Comparison of ENCODE assay signal across 9 cellular contexts in genomic region chr2:201532686-201533304, GRCh38.
DNase-seq lines count a peak whose midpoint lies in the region; ATAC-seq and TF ChIP-seq lines count a peak whose summit lies in the region.
"Had no signal": no experiment of that assay in that cellular context is flagged by ENCODE, and none has a peak within 500 bp of the region (broad histone marks: within the 10 kb centered on the region; RNA-seq: fewer than 3 reads in every experiment).

No MANE protein-coding gene starts in this region.

- no peak overlapping the region for H3K27ac ChIP-seq in psoas muscle
- no peak overlapping the region for H3K27ac ChIP-seq in testis

- peak; percentile 98 for DNase-seq in ELR (ENCODE audit: low read depth)
- peak; percentile 70 for DNase-seq in choroid plexus epithelial cell (ENCODE audit: low read depth)
- no peak for DNase-seq in psoas muscle
- DNase-seq in testis = no peak
- DNase-seq in naive thymus-derived CD8-positive, alpha-beta T cell = no peak

- H3K4me3 ChIP-seq in choroid plexus epithelial cell (ENCODE audit: low read depth, low read length) (no peak overlapping the region), psoas muscle (no peak overlapping the region), testis (no peak overlapping the region)
- H3K4me3 ChIP-seq: HAP-1 had no signal

- peaks cover 9% of the 10 kb centered on the region for H3K9me3 ChIP-seq in psoas muscle
- H3K9me3 ChIP-seq in testis = no peaks in the 10 kb centered on the region
- H3K9me3 ChIP-seq: HAP-1 had no signal

- peaks cover 0 to 49% (median 17%) of the 10 kb centered on the region in 3 donors for H3K36me3 Mint-ChIP-seq in naive thymus-derived CD8-positive, alpha-beta T cell

- H3K27ac Mint-ChIP-seq in naive thymus-derived CD8-positive, alpha-beta T cell = peak overlapping the region in 2 of 10 donors; percentile 26 to 60

- no peak overlapping the region for H3K4me3 Mint-ChIP-seq in naive thymus-derived CD8-positive, alpha-beta T cell

- ATAC-seq in GM21423 (IDR thresholded peaks at IDR 0.05; ENCODE audit: unreplicated experiment) (peak; percentile 96), HG03571 (IDR thresholded peaks at IDR 0.05; ENCODE audit: unreplicated experiment) (peak; percentile 90), psoas muscle (no peak), GM19328 (IDR thresholded peaks at IDR 0.05; ENCODE audit: unreplicated experiment) (no peak)
- no peak for ATAC-seq in naive thymus-derived CD8-positive, alpha-beta T cell

- H3K9me3 Mint-ChIP-seq in naive thymus-derived CD8-positive, alpha-beta T cell = peaks cover 7 to 43% (median 21%) of the 10 kb centered on the region in 9 donors

- no peaks in the 10 kb centered on the region for H3K36me3 ChIP-seq in psoas muscle (ENCODE audit: insufficient read depth in 1 of 2, low read depth in 1 of 2)
- no peaks in the 10 kb centered on the region for H3K36me3 ChIP-seq in testis (ENCODE audit: low read depth, missing control alignments)
- H3K36me3 ChIP-seq: HAP-1 had no signal

- POLR2A ChIA-PET in naive thymus-derived CD8-positive, alpha-beta T cell (lab: Charles Lee) = no interaction called here

- TF ChIP-seq POLR2A in testis (IDR thresholded peaks at IDR 0.05) = no peak

- WGBS in psoas muscle, 3 donors = 68 to 86% (median 84%) methylated on average over 2 of the region's 2 CpGs
- WGBS in testis, 2 donors = 89 to 96% methylated on average over 2 of the region's 2 CpGs

- H3K27me3 Mint-ChIP-seq in naive thymus-derived CD8-positive, alpha-beta T cell = no peaks in the 10 kb centered on the region

- H3K4me1 Mint-ChIP-seq in naive thymus-derived CD8-positive, alpha-beta T cell = no peaks in the 10 kb centered on the region

- H3K4me1 ChIP-seq in psoas muscle = no peaks in the 10 kb centered on the region
- H3K4me1 ChIP-seq in testis = no peaks in the 10 kb centered on the region
- H3K4me1 ChIP-seq: HAP-1 had no signal

- no peak for TF ChIP-seq CTCF in choroid plexus epithelial cell (conservative IDR thresholded peaks at IDR 0.05; ENCODE audit: low read depth, low read length)
- TF ChIP-seq CTCF in psoas muscle (IDR thresholded peaks at IDR 0.05) = no peak
- TF ChIP-seq CTCF in testis (IDR thresholded peaks at IDR 0.05) = no peak

- H3K27me3 ChIP-seq in psoas muscle (ENCODE audit: insufficient read depth in 3 of 3, low read length in 2 of 3) (no peaks in the 10 kb centered on the region), testis (no peaks in the 10 kb centered on the region)

- intact Hi-C loops in psoas muscle (cut with DNase I) (no loop called here), testis (cut with DNase I; ENCODE audit: low total_unique reads) (no loop called here)

Comparison
In these comparisons a context has a peak if more than half of its experiments do, and no peak if none do; other contexts are left out.
1. DNase-seq: peak in ELR (single experiment) and choroid plexus epithelial cell (single experiment); none in psoas muscle (0 of 2), testis (single experiment) and naive thymus-derived CD8-positive, alpha-beta T cell (0 of 10).
2. ATAC-seq: peak in GM21423 (single experiment) and HG03571 (single experiment); none in psoas muscle (0 of 4), GM19328 (single experiment) and naive thymus-derived CD8-positive, alpha-beta T cell (0 of 2).